In genomic region chr10:7400068-7400824, GRCh38 we compare ENCODE assay signal across 14 cellular contexts.
"Had no signal": no experiment of that assay in that cellular context is flagged by ENCODE, and none has a peak within 500 bp of the region (broad histone marks: within the 10 kb centered on the region; RNA-seq: fewer than 3 reads in every experiment).

No MANE protein-coding gene starts in this region.

- ATAC-seq: activated T-helper 17 cell treated with anti-CD3 and anti-CD28 coated beads, Interleukin-2, amount 50 U/mL, for 72 hours; esophagus mucosa; natural killer cell treated with Interleukin-12 subunit alpha and Interleukin-12 subunit beta and Interleukin-15 and Interleukin-18, amount 100 ng/mL, for 72 hours; sciatic nerve had no signal

- H3K36me3 ChIP-seq: colonic mucosa, upper lobe of left lung had no signal

- H3K27ac ChIP-seq: colonic mucosa, upper lobe of left lung had no signal

- DNase-seq: activated CD4-positive, alpha-beta T cell treated with anti-CD3 and anti-CD28 coated beads, Interleukin-2, amount 10 ng/mL, durations not matched to agents 7 days and 5 days; activated CD4-positive, CD25-positive, alpha-beta regulatory T cell; activated naive CD4-positive, alpha-beta T cell treated with Interleukin-2 at 50 U/mL for 16 hours; colonic mucosa; hippocampal formation; mesenchymal stem cell; upper lobe of left lung had no signal

- H3K27ac Mint-ChIP-seq: activated T-helper 17 cell treated with anti-CD3 and anti-CD28 coated beads, Interleukin-2, amount 50 U/mL, for 72 hours; natural killer cell treated with Interleukin-12 subunit alpha and Interleukin-12 subunit beta and Interleukin-15 and Interleukin-18, amount 100 ng/mL, for 72 hours; progenitor cell of endocrine pancreas; stimulated activated naive CD8-positive, alpha-beta T cell treated with anti-CD3 and anti-CD28 coated beads, Interleukin-15, Interleukin-2, amounts not matched to agents 100 ng/mL and 50 ng/mL, for 24 hours; T-helper 2 cell treated with Interferon-gamma antibody and Interleukin-4, amounts not matched to agents 5 μg/mL and 100 μg/mL, for 36 hours had no signal

- H3K4me3 ChIP-seq: colonic mucosa, upper lobe of left lung had no signal

- H3K4me3 Mint-ChIP-seq: activated CD4-positive, alpha-beta T cell treated with anti-CD3 and anti-CD28 coated beads, Interleukin-2, amount 10 ng/mL, durations not matched to agents 7 days and 5 days; activated T-helper 17 cell treated with anti-CD3 and anti-CD28 coated beads, Interleukin-2, amount 50 U/mL, for 72 hours; natural killer cell treated with Interleukin-12 subunit alpha and Interleukin-12 subunit beta and Interleukin-15 and Interleukin-18, amount 100 ng/mL, for 72 hours; stimulated activated naive CD8-positive, alpha-beta T cell treated with anti-CD3 and anti-CD28 coated beads, Interleukin-15, Interleukin-2, amounts not matched to agents 100 ng/mL and 50 ng/mL, for 24 hours; T-helper 2 cell treated with Interferon-gamma antibody and Interleukin-4, amounts not matched to agents 5 μg/mL and 100 μg/mL, for 36 hours had no signal

- H3K4me1 ChIP-seq: colonic mucosa had no signal

- H3K27me3 ChIP-seq: colonic mucosa, upper lobe of left lung had no signal

- H3K27me3 Mint-ChIP-seq: activated CD4-positive, alpha-beta T cell treated with anti-CD3 and anti-CD28 coated beads, Interleukin-2, amount 10 ng/mL, durations not matched to agents 7 days and 5 days; activated T-helper 17 cell treated with anti-CD3 and anti-CD28 coated beads, Interleukin-2, amount 50 U/mL, for 72 hours; natural killer cell treated with Interleukin-12 subunit alpha and Interleukin-12 subunit beta and Interleukin-15 and Interleukin-18, amount 100 ng/mL, for 72 hours; stimulated activated naive CD8-positive, alpha-beta T cell treated with anti-CD3 and anti-CD28 coated beads, Interleukin-15, Interleukin-2, amounts not matched to agents 100 ng/mL and 50 ng/mL, for 24 hours had no signal

- H3K9me3 ChIP-seq: colonic mucosa, upper lobe of left lung had no signal
